Comparison of ENCODE assay signal across 8 cellular contexts in the genomic region with DNA sequence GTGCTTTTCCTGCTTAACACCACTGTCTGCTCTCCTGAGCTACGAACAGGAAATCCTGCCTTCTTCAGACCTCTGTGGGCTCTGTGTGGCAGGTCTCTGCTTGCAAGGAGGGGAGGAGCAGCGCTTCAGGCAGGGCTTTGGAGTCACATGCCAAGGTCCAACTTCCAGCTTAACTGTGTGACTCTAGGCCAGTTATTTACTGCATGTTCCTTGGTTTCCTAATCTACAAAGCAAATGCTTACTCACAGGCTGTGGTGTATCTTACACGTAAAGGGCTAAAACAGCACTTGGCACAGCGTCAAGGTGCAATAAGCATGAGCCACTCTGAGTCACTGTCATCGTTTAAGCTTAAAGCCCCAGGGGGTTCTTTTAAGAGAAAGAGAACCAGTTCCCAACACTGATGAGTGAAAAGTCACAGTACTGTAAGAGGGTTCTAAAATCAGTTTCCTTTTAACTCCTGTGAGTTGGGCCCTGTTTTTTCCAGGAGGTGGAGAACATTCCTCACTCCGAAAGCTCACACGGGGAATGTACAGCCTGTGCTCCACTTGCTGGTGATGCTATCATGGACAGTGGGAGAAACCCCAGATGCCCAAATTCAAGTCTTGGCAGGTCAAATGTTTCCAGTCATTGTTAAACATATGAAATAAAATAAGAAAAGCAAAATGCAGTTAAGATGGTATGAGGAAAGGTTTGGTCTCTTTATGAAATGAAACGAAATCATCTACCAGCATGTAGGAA. TPM values are rescaled to one million over a fixed set of nuclear protein-coding genes. Genes with fewer than 3 reads are reported as not detected.
DNase-seq lines count a peak whose midpoint lies in the region; ATAC-seq, FAIRE-seq and TF ChIP-seq lines count a peak whose summit lies in the region.

No MANE protein-coding gene starts in this region.

- H3K36me3 ChIP-seq in keratinocyte (ENCODE audit: control insufficient read depth in 2 of 2, extremely low read depth in 1 of 2, insufficient read depth in 2 of 2, low read length in 2 of 2) = peaks cover 4 to 9% of the 10 kb centered on the region in 2 experiments

- peaks cover 53% of the 10 kb centered on the region for H3K4me1 ChIP-seq in keratinocyte (ENCODE audit: control insufficient read depth, extremely low read depth, insufficient read depth, low read length)

- no peaks in the 10 kb centered on the region for H4K20me1 ChIP-seq in keratinocyte (ENCODE audit: control insufficient read depth, extremely low read depth, insufficient read depth, low read length)

- peak overlapping the region; percentile 80 for H3K4me2 ChIP-seq in keratinocyte (ENCODE audit: control insufficient read depth, extremely low read depth, insufficient read depth, low read depth, low read length)

- TF ChIP-seq CTCF in AG10803 (conservative IDR thresholded peaks at IDR 0.05; ENCODE audit: low read length) (peak; percentile 18; the same call in 1 of the 2 replicates), keratinocyte (optimal IDR thresholded peaks at IDR 0.05 in 1 of 3, IDR thresholded peaks at IDR 0.05 in 1 of 3, conservative IDR thresholded peaks at IDR 0.05 in 1 of 3; ENCODE audit: extremely low read depth in 1 of 3, insufficient read depth in 2 of 3, low read length in 3 of 3) (peak in 2 of 3 experiments; percentile 17 to 40)

- peak overlapping the region; percentile 99 for H3K27ac ChIP-seq in keratinocyte (ENCODE audit: control insufficient read depth, insufficient read depth, low read length)

- peak; percentile 90 for FAIRE-seq in keratinocyte (lab: Jason Lieb, UNC)
- FAIRE-seq in frontal cortex (lab: Jason Lieb, UNC) = no peak

- H2AFZ ChIP-seq in keratinocyte (ENCODE audit: control insufficient read depth, low read length) = no peak overlapping the region

- H3K4me3 ChIP-seq in AG10803 (ENCODE audit: low read length) = peak overlapping the region; percentile 24
- H3K4me3 ChIP-seq in keratinocyte (ENCODE audit: control insufficient read depth in 2 of 3, extremely low read depth in 1 of 3, insufficient read depth in 2 of 3, low read depth in 1 of 3, low read length in 3 of 3) = peak overlapping the region in 1 of 3 experiments; percentile 47

- no peaks in the 10 kb centered on the region for H3K27me3 ChIP-seq in keratinocyte (ENCODE audit: control insufficient read depth, extremely low read depth, insufficient read depth, low read length)

- ATAC-seq in GM18870 (IDR thresholded peaks at IDR 0.05; ENCODE audit: unreplicated experiment) (peak; percentile 81), HG03520 (IDR thresholded peaks at IDR 0.05; ENCODE audit: unreplicated experiment) (peak; percentile 55)

- no peaks in the 10 kb centered on the region for H3K9me3 ChIP-seq in keratinocyte (ENCODE audit: control insufficient read depth, low read depth, low read length)

- peak; percentile 100 for DNase-seq in AG10803 (ENCODE audit: low read depth)
- DNase-seq in SIG-M5 treated with dmso at 0.1 percent for 504 hours (lab: John Stamatoyannopoulos, UW; ENCODE audit: unreplicated experiment) = peak; percentile 90
- DNase-seq in astrocyte of the hippocampus (ENCODE audit: low read depth, low spot score) = peak; percentile 98
- peak; percentile 100 for DNase-seq in keratinocyte (ENCODE audit: low read depth, low spot score)
- DNase-seq in stimulated activated CD4-positive, alpha-beta T cell treated with anti-CD3 and anti-CD28 coated beads, Interleukin-2, amount 100 ng/mL, for 48 hours = peak; percentile 28 to 48
- DNase-seq in frontal cortex (ENCODE audit: low spot score in 2 of 2) = no peak

- no peaks in the 10 kb centered on the region for H3K9me1 ChIP-seq in keratinocyte (ENCODE audit: control insufficient read depth, extremely low read depth, insufficient read depth, low read length)

- dilution Hi-C loops in keratinocyte (cut with MboI; ENCODE audit: extremely low pct_ligation_motif_present, low sequenced_read_pairs) = no loop called here

- H3K9ac ChIP-seq in keratinocyte (ENCODE audit: control insufficient read depth, extremely low read depth, insufficient read depth, low read length) = peak overlapping the region; percentile 80

- no peaks in the 10 kb centered on the region for H3K79me2 ChIP-seq in keratinocyte (ENCODE audit: control insufficient read depth, insufficient read depth, low read length)

RNA-seq across cellular contexts. Expression of gene BCAR1, which starts 54.1 kb away (rescaled TPM):
- polyA plus RNA-seq in keratinocyte = 17.8 to 31.2 TPM (median 23.0 TPM) in 3 replicates
- 5.9 TPM for polyA plus RNA-seq in keratinocyte (2011; ENCODE audit: low read depth)
- polyA plus RNA-seq in keratinocyte (2011; cell fraction: cytosol; rRNA removed) = 17.0 and 40.3 TPM in 2 replicates
- 69.0 and 79.0 TPM in 2 replicates for polyA plus RNA-seq in keratinocyte (2011; cell fraction: nucleus; rRNA removed)
- 19.6 and 63.8 TPM in 2 replicates for polyA plus RNA-seq in keratinocyte (2012; ENCODE audit: low replicate concordance)
- 11.9 to 55.2 TPM (median 18.5 TPM) in 3 replicates for polyA minus RNA-seq in keratinocyte
- polyA minus RNA-seq in keratinocyte (2011; cell fraction: cytosol; rRNA and poly(A)+ RNA removed) = 51.2 TPM
- polyA minus RNA-seq in keratinocyte (2011; cell fraction: nucleus; rRNA and poly(A)+ RNA removed) = 45.5 TPM in 2 replicates
- 21.6 TPM for total RNA-seq in frontal cortex

Comparison
In these comparisons a context has a peak if more than half of its experiments do, and no peak if none do; other contexts are left out.
1. DNase-seq: peak in AG10803 (single experiment), SIG-M5 treated with dmso at 0.1 percent for 504 hours (single experiment), astrocyte of the hippocampus (single experiment), keratinocyte (single experiment) and stimulated activated CD4-positive, alpha-beta T cell treated with anti-CD3 and anti-CD28 coated beads, Interleukin-2, amount 100 ng/mL, for 48 hours (2 of 2); none in frontal cortex (0 of 2).